ENCODE assay signal across 12 cellular contexts in the genomic region with DNA sequence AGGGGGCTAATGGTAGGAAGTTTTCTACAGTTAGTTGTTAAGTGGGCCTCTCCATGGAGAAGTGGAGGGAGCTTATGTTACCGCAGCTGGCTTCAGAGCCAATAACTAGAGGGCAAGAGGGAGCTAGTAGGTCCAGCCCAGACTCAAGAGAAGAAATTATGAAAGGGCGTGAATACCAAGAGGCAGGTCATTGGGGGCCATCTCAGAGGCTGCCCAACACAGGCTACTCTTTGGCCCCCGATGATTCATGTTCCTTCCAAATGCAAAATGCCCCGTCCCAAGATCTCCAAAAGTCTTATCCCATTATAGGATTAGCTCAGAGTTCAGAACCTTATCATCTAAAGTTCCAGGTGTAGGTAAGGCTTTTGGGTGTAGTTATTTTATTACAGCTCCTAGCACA.
A peak's percentile ranks its signal among the peaks of the same experiment; 100 is the strongest.
DNase-seq lines count a peak whose midpoint lies in the region; ATAC-seq and TF ChIP-seq lines count a peak whose summit lies in the region.
"Had no signal": no experiment of that assay in that cellular context is flagged by ENCODE, and none has a peak within 500 bp of the region (broad histone marks: within the 10 kb centered on the region; RNA-seq: fewer than 3 reads in every experiment).

No MANE protein-coding gene starts in this region.

- H3K4me1 ChIP-seq in colonic mucosa (peaks cover 7% of the 10 kb centered on the region), osteoblast (ENCODE audit: insufficient read depth, low read length) (peaks cover 63% of the 10 kb centered on the region)

- H3K9me3 Mint-ChIP-seq in Calu3 (ENCODE audit: low read depth, unreplicated experiment): no peaks in the 10 kb centered on the region

- no peaks in the 10 kb centered on the region for H3K36me3 ChIP-seq in colonic mucosa
- H3K36me3 ChIP-seq in osteoblast (ENCODE audit: insufficient read depth, low read length): peaks cover 21% of the 10 kb centered on the region
- H3K36me3 ChIP-seq: sigmoid colon had no signal

- peaks cover 88% of the 10 kb centered on the region for H3K79me2 ChIP-seq in osteoblast (ENCODE audit: insufficient read depth, low read length)

- ATAC-seq in left ventricle myocardium superior: no peak

- no TSS peak for BruUV-seq in Calu3 (replicated peaks; lab: Mats Ljungman, UMichigan)

- DNase-seq in Calu3 (no peak), NCI-H510A (lab: John Stamatoyannopoulos, UW) (peak; percentile 23), colonic mucosa (no peak), osteoblast (ENCODE audit: insufficient read length, low spot score, missing footprints) (no peak), posterior cingulate gyrus (no peak), left ventricle myocardium superior (no peak), NCI-H1436 (lab: John Stamatoyannopoulos, UW) (no peak)
- DNase-seq: activated gamma-delta T cell treated with Interleukin-2 at 50 U/mL for 16 hours, caudate nucleus, COR-L47, SHP77 treated with DMSO at 0.1 percent for 48 hours, sigmoid colon had no signal

- H3K4me2 ChIP-seq in osteoblast (ENCODE audit: insufficient read depth, low read length): no peak overlapping the region

- H3K27me3 Mint-ChIP-seq in Calu3 (ENCODE audit: unreplicated experiment): no peaks in the 10 kb centered on the region

- peak overlapping the region; percentile 24 for H3K4me3 Mint-ChIP-seq in Calu3 (ENCODE audit: low read depth, unreplicated experiment)

- H3K36me3 Mint-ChIP-seq in Calu3 (ENCODE audit: insufficient read depth, unreplicated experiment): peaks cover 86% of the 10 kb centered on the region

- peaks cover 90% of the 10 kb centered on the region for H3K4me1 Mint-ChIP-seq in Calu3 (ENCODE audit: low read depth, unreplicated experiment)

- no peak overlapping the region for H3K4me3 ChIP-seq in colonic mucosa
- no peak overlapping the region for H3K4me3 ChIP-seq in osteoblast (ENCODE audit: insufficient read depth, low read length)
- H3K4me3 ChIP-seq: sigmoid colon had no signal

- H3K27me3 ChIP-seq in colonic mucosa: no peaks in the 10 kb centered on the region
- no peaks in the 10 kb centered on the region for H3K27me3 ChIP-seq in osteoblast (ENCODE audit: insufficient read depth, low read length)
- H3K27me3 ChIP-seq: sigmoid colon had no signal

- H3K9ac ChIP-seq in colonic mucosa (ENCODE audit: low read depth in 2 of 2, low read length in 2 of 2): no peak overlapping the region

- CTCF ChIA-PET in Calu3 (lab: Charles Lee): interaction anchor here (1.0 to 1.2 kb wide), 2 partner anchors 8 to 300 kb away, joined by 3 to 4 read pairs; no protein-coding TSS in a partner anchor

- intact Hi-C loops in Calu3 (cut with micrococcal nuclease; ENCODE audit: unreplicated experiment) (no loop called here), colonic mucosa (cut with DNase I) (no loop called here), posterior cingulate gyrus (cut with DNase I) (loop anchor here (10.0 kb wide), 1 partner anchor 99 kb away; the partner anchor contains the start of gene FNDC3B), left ventricle myocardium superior (cut with micrococcal nuclease) (no loop called here)

- TF ChIP-seq CTCF in Calu3 (IDR thresholded peaks at IDR 0.05; ENCODE audit: unreplicated experiment): no peak
- TF ChIP-seq CTCF in colonic mucosa (IDR thresholded peaks at IDR 0.05): no peak
- TF ChIP-seq CTCF in osteoblast (IDR thresholded peaks at IDR 0.05; ENCODE audit: extremely low read depth, low read depth, low read length): no peak

- peak overlapping the region; percentile 86 for H3K27ac Mint-ChIP-seq in Calu3 (ENCODE audit: unreplicated experiment)

- no peaks in the 10 kb centered on the region for H3K9me3 ChIP-seq in colonic mucosa
- H3K9me3 ChIP-seq in osteoblast (ENCODE audit: low read depth, low read length): no peaks in the 10 kb centered on the region
- H3K9me3 ChIP-seq: sigmoid colon had no signal

- peaks cover 11% of the 10 kb centered on the region for H4K20me1 ChIP-seq in osteoblast (ENCODE audit: insufficient read depth, low read length)

- H2AFZ ChIP-seq in osteoblast (ENCODE audit: low read length): no peak overlapping the region

- H3K27ac ChIP-seq in colonic mucosa (peak overlapping the region; percentile 5), osteoblast (ENCODE audit: low read depth, low read length) (peak overlapping the region; percentile 52)
